Comparison of ENCODE assay signal across 10 cellular contexts in the genomic region with DNA sequence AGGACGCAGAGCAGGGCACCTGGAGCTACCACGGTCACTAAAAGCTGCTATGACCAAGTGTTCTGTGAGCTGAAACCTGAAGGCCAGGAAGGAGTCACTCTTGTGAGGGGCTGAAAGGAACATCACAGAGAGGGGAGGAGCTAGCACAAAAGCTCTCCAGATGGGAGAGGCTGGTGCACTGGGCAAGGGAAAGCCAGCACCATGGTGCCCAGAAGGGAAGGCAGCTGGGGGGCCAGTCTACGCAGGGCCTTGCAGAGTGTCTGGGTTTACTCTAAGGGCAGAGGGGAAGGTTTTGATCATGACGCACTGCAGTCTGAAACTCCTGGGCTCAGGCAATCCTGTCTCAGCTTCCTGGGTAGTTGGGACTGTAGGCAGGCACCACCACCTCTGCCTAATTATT. TPM values are rescaled to one million over a fixed set of nuclear protein-coding genes. Genes with fewer than 3 reads are reported as not detected.
DNase-seq lines count a peak whose midpoint lies in the region; ATAC-seq and TF ChIP-seq lines count a peak whose summit lies in the region.
"Had no signal": no experiment of that assay in that cellular context is flagged by ENCODE, and none has a peak within 500 bp of the region (broad histone marks: within the 10 kb centered on the region; RNA-seq: fewer than 3 reads in every experiment).

No MANE protein-coding gene starts in this region.

- peaks cover 72% of the 10 kb centered on the region for H3K4me1 Mint-ChIP-seq in CD14-positive monocyte
- H3K4me1 Mint-ChIP-seq in HFFc6 (ENCODE audit: low read depth), result peaks cover 67% of the 10 kb centered on the region
- peaks cover 57 to 61% of the 10 kb centered on the region in 2 donors for H3K4me1 Mint-ChIP-seq in natural killer cell treated with Interleukin-12 subunit alpha and Interleukin-12 subunit beta and Interleukin-15 and Interleukin-18, amount 100 ng/mL, for 72 hours (ENCODE audit: low read depth in 2 of 2)

- H3K9me3 Mint-ChIP-seq in CD14-positive monocyte (peaks cover 0 to 7% (median 1%) of the 10 kb centered on the region in 7 donors), HFFc6 (no peaks in the 10 kb centered on the region)
- H3K9me3 Mint-ChIP-seq in natural killer cell treated with Interleukin-12 subunit alpha and Interleukin-12 subunit beta and Interleukin-15 and Interleukin-18, amount 100 ng/mL, for 72 hours, result no peaks in the 10 kb centered on the region

- DNase-seq in CD14-positive monocyte (ENCODE audit: low spot score) (no peak), HFFc6 (no peak), ascending aorta (ENCODE audit: low spot score in 2 of 2) (no peak), cortex of kidney (lab: John Stamatoyannopoulos, UW) (no peak), NCI-H146 (lab: John Stamatoyannopoulos, UW) (no peak), hypothalamus (lab: John Stamatoyannopoulos, UW) (no peak)
- DNase-seq in natural killer cell treated with Interleukin-12 subunit alpha and Interleukin-12 subunit beta and Interleukin-15 and Interleukin-18, amount 100 ng/mL, for 72 hours (ENCODE audit: low spot score), result no peak
- DNase-seq: MV-4-11 had no signal

- H3K27ac ChIP-seq in ascending aorta, result peak overlapping the region; percentile 22 to 29

- H3K27me3 ChIP-seq in ascending aorta, result no peaks in the 10 kb centered on the region

- peak overlapping the region; percentile 90 to 92 for H3K4me3 ChIP-seq in ascending aorta

- H3K27me3 Mint-ChIP-seq in CD14-positive monocyte (ENCODE audit: low read depth in 3 of 3), result peaks cover 0 to 12% (median 4%) of the 10 kb centered on the region in 3 donors
- peaks cover 9% of the 10 kb centered on the region for H3K27me3 Mint-ChIP-seq in HFFc6 (ENCODE audit: insufficient read depth)
- peaks cover 0 to 2% of the 10 kb centered on the region in 2 donors for H3K27me3 Mint-ChIP-seq in natural killer cell treated with Interleukin-12 subunit alpha and Interleukin-12 subunit beta and Interleukin-15 and Interleukin-18, amount 100 ng/mL, for 72 hours

- peaks cover 21 to 39% of the 10 kb centered on the region in 2 donors for H3K4me1 ChIP-seq in ascending aorta

- H3K9me3 ChIP-seq in ascending aorta, result no peaks in the 10 kb centered on the region

- H3K27ac Mint-ChIP-seq in CD14-positive monocyte (peak overlapping the region in 6 of 7 donors; percentile 2 to 100 (median 75)), HFFc6 (peak overlapping the region; percentile 100)
- H3K27ac Mint-ChIP-seq in natural killer cell treated with Interleukin-12 subunit alpha and Interleukin-12 subunit beta and Interleukin-15 and Interleukin-18, amount 100 ng/mL, for 72 hours, result peak overlapping the region; percentile 99 to 100

- intact Hi-C loops in CD14-positive monocyte (cut with micrococcal nuclease), result loop anchor here in 1 of 2 donors (10.0 kb wide), 1 partner anchor 178 kb away; no protein-coding TSS in a partner anchor
- intact Hi-C loops in ascending aorta (cut with DNase I), result no loop called here

- TF ChIP-seq CTCF in CD14-positive monocyte (IDR thresholded peaks at IDR 0.05), result no peak
- TF ChIP-seq CTCF in HFFc6 (IDR thresholded peaks at IDR 0.05), result no peak
- no peak for TF ChIP-seq CTCF in ascending aorta (IDR thresholded peaks at IDR 0.05)

- H3K36me3 Mint-ChIP-seq in CD14-positive monocyte, result peaks cover 12 to 15% of the 10 kb centered on the region in 2 donors
- peaks cover 42% of the 10 kb centered on the region for H3K36me3 Mint-ChIP-seq in HFFc6 (ENCODE audit: low read depth)
- peaks cover 17% of the 10 kb centered on the region for H3K36me3 Mint-ChIP-seq in natural killer cell treated with Interleukin-12 subunit alpha and Interleukin-12 subunit beta and Interleukin-15 and Interleukin-18, amount 100 ng/mL, for 72 hours

- ATAC-seq in natural killer cell treated with Interleukin-12 subunit alpha and Interleukin-12 subunit beta and Interleukin-15 and Interleukin-18, amount 100 ng/mL, for 72 hours, result no peak
- ATAC-seq in GM18498 (IDR thresholded peaks at IDR 0.05; ENCODE audit: unreplicated experiment), result no peak
- ATAC-seq: activated CD4-positive, CD25-positive, alpha-beta regulatory T cell treated with anti-CD3 and anti-CD28 coated beads, Interleukin-2, amount 50 U/mL, for 24 hours had no signal

- H3K36me3 ChIP-seq in ascending aorta, result no peaks in the 10 kb centered on the region

- H3K4me3 Mint-ChIP-seq in CD14-positive monocyte (peak overlapping the region in 1 of 2 donors; percentile 100), HFFc6 (peak overlapping the region; percentile 100)
- H3K4me3 Mint-ChIP-seq in natural killer cell treated with Interleukin-12 subunit alpha and Interleukin-12 subunit beta and Interleukin-15 and Interleukin-18, amount 100 ng/mL, for 72 hours, result peak overlapping the region; percentile 96

RNA-seq across cellular contexts. Expression of a gene that starts 4.1 kb away (rescaled TPM):
- 10 to 100 TPM in 1 of 2 donors, 1 to 10 TPM in 1; 9.7 to 10.7 TPM for polyA plus RNA-seq in CD14-positive monocyte
- total RNA-seq in HFFc6 (2021; fragmentation: NEBNext Ultra II Directional; extraction: Animal tissue kit (Norgen Biotek cat#: 25700)), result 10 to 100 TPM; 51.0 to 60.5 (median 57.7) TPM
- total RNA-seq in ascending aorta, result 163 TPM
- total RNA-seq in natural killer cell treated with Interleukin-12 subunit alpha and Interleukin-12 subunit beta and Interleukin-15 and Interleukin-18, amount 100 ng/mL, for 72 hours, result 10 to 100 TPM; 35.7 to 39.5 TPM

RNA-seq across cellular contexts. Expression of a gene that starts 6.7 kb away (rescaled TPM):
- 10 to 100 TPM; 29.4 to 31.6 TPM for polyA plus RNA-seq in CD14-positive monocyte
- 10 to 100 TPM; 20.1 to 25.8 (median 21.9) TPM for total RNA-seq in HFFc6 (2021; fragmentation: NEBNext Ultra II Directional; extraction: Animal tissue kit (Norgen Biotek cat#: 25700))
- 12.1 TPM for total RNA-seq in ascending aorta
- total RNA-seq in natural killer cell treated with Interleukin-12 subunit alpha and Interleukin-12 subunit beta and Interleukin-15 and Interleukin-18, amount 100 ng/mL, for 72 hours, result 10 to 100 TPM; 15.1 to 27.6 TPM

RNA-seq across cellular contexts. Expression of a gene that starts 11.3 kb away (rescaled TPM):
- 1 to 10 TPM in 1 of 2 donors, under 1 TPM in 1; 0.74 to 1.2 TPM for polyA plus RNA-seq in CD14-positive monocyte
- 10 to 100 TPM; 12.9 to 17.4 (median 14.0) TPM for total RNA-seq in HFFc6 (2021; fragmentation: NEBNext Ultra II Directional; extraction: Animal tissue kit (Norgen Biotek cat#: 25700))
- total RNA-seq in ascending aorta, result 27.6 TPM
- total RNA-seq in natural killer cell treated with Interleukin-12 subunit alpha and Interleukin-12 subunit beta and Interleukin-15 and Interleukin-18, amount 100 ng/mL, for 72 hours, result 1 to 10 TPM; 1.9 to 3.3 TPM

RNA-seq across cellular contexts. Expression of a gene that starts 12.4 kb away (rescaled TPM):
- polyA plus RNA-seq in CD14-positive monocyte, result 1 to 10 TPM; 1.5 to 2.4 TPM
- total RNA-seq in HFFc6 (2021; fragmentation: NEBNext Ultra II Directional; extraction: Animal tissue kit (Norgen Biotek cat#: 25700)), result 1 to 10 TPM; 4.6 to 5.3 (median 4.8) TPM
- total RNA-seq in ascending aorta, result 14.7 TPM
- 1 to 10 TPM; 2.6 to 4.5 TPM for total RNA-seq in natural killer cell treated with Interleukin-12 subunit alpha and Interleukin-12 subunit beta and Interleukin-15 and Interleukin-18, amount 100 ng/mL, for 72 hours

RNA-seq across cellular contexts. Expression of a gene that starts 18.1 kb away (rescaled TPM):
- 1 to 10 TPM; 5.3 to 5.4 TPM for polyA plus RNA-seq in CD14-positive monocyte
- total RNA-seq in HFFc6 (2021; fragmentation: NEBNext Ultra II Directional; extraction: Animal tissue kit (Norgen Biotek cat#: 25700)), result 100 to 1,000 TPM; 212 to 241 (median 226) TPM
- total RNA-seq in ascending aorta, result 221 TPM
- total RNA-seq in natural killer cell treated with Interleukin-12 subunit alpha and Interleukin-12 subunit beta and Interleukin-15 and Interleukin-18, amount 100 ng/mL, for 72 hours, result 100 to 1,000 TPM; 266 to 434 TPM
